Comparison of ENCODE assay signal across 24 cellular contexts in genomic region chr13:93819331-93819730, GRCh38.
"Had no signal": no experiment of that assay in that cellular context is flagged by ENCODE, and none has a peak within 500 bp of the region (broad histone marks: within the 10 kb centered on the region; RNA-seq: fewer than 3 reads in every experiment).

No MANE protein-coding gene starts in this region.

- H3K4me1 ChIP-seq: esophagus squamous epithelium, gastrocnemius medialis, heart right ventricle, left lung, lower lobe of right lung had no signal

- H3K36me3 ChIP-seq: esophagus squamous epithelium, gastrocnemius medialis, heart right ventricle, left lung, lower lobe of right lung had no signal

- ATAC-seq: esophagus mucosa; gastrocnemius medialis; heart right ventricle; left cardiac atrium; left lung; left ventricle myocardium superior; lower lobe of right lung; mucosa of descending colon; naive thymus-derived CD8-positive, alpha-beta T cell had no signal

- H3K4me3 ChIP-seq: coronary artery, dorsolateral prefrontal cortex, esophagus squamous epithelium, gastrocnemius medialis, heart right ventricle, left lung, lower lobe of right lung, mucosa of descending colon had no signal

- DNase-seq: dermis blood vessel endothelial cell; dorsolateral prefrontal cortex; effector CD4-positive, alpha-beta T cell; effector memory CD4-positive, alpha-beta T cell; erythroblast; esophagus squamous epithelium; foreskin fibroblast; foreskin melanocyte; gastrocnemius medialis; glutamatergic neuron; head of caudate nucleus; heart right ventricle; hippocampal formation; left cardiac atrium; left lung; left ventricle myocardium superior; lower lobe of right lung; mesendoderm; mucosa of descending colon; naive B cell; naive thymus-derived CD8-positive, alpha-beta T cell had no signal

- H3K9me3 ChIP-seq: esophagus squamous epithelium, gastrocnemius medialis, heart right ventricle, left lung, lower lobe of right lung, mucosa of descending colon had no signal

- H3K27ac ChIP-seq: coronary artery, dorsolateral prefrontal cortex, epithelial cell of prostate, esophagus squamous epithelium, gastrocnemius medialis, heart right ventricle, left lung, lower lobe of right lung had no signal

- H3K27me3 ChIP-seq: esophagus squamous epithelium, gastrocnemius medialis, heart right ventricle, left lung had no signal
